ENCODE assay signal across 21 cellular contexts in genomic region chr1:25253911-25254310, GRCh38. TPM values are rescaled to one million over a fixed set of nuclear protein-coding genes. Genes with fewer than 3 reads are reported as not detected.
DNase-seq lines count a peak whose midpoint lies in the region; ATAC-seq, FAIRE-seq and TF ChIP-seq lines count a peak whose summit lies in the region.
"Had no signal": no experiment of that assay in that cellular context is flagged by ENCODE, and none has a peak within 500 bp of the region (broad histone marks: within the 10 kb centered on the region; RNA-seq: fewer than 3 reads in every experiment).

No MANE protein-coding gene starts in this region.

- H3K36me3 ChIP-seq in GM23338 (ENCODE audit: insufficient read depth): no peaks in the 10 kb centered on the region
- H3K36me3 ChIP-seq: BLaER1 had no signal

- H3K27me3 Mint-ChIP-seq in GM23338 (ENCODE audit: insufficient read depth, low read depth, poor library complexity): peaks cover 2% of the 10 kb centered on the region
- H3K27me3 Mint-ChIP-seq: activated CD8-positive, alpha-beta T cell treated with anti-CD3 and anti-CD28 coated beads for 36 hours; activated T-helper 17 cell treated with anti-CD3 and anti-CD28 coated beads, Interleukin-2, amount 50 U/mL, for 72 hours had no signal

- peak; percentile 73 for DNase-seq in AG04449 (ENCODE audit: low read depth, low spot score)
- peak; percentile 48 for DNase-seq in GM23338 (ENCODE audit: low spot score)
- DNase-seq in foreskin fibroblast: peak; percentile 73 to 87
- no peak for DNase-seq in H54 (ENCODE audit: insufficient read length, low spot score)
- no peak for DNase-seq in DMS53 treated with DMSO at 0.1 percent for 48 hours (lab: John Stamatoyannopoulos, UW; ENCODE audit: unreplicated experiment)
- DNase-seq in NCI-H2081 (lab: John Stamatoyannopoulos, UW): no peak
- DNase-seq: activated CD8-positive, alpha-beta T cell treated with anti-CD3 and anti-CD28 coated beads for 36 hours; body of pancreas; DND-41; effector CD4-positive, alpha-beta T cell; Kasumi-1; left colon; NCI-H2029; SHP77 treated with DMSO at 0.1 percent for 48 hours; T1000; testis had no signal

- FAIRE-seq in H54 (lab: Jason Lieb, UNC): no peak

- H4K20me1 ChIP-seq in GM23338 (replicated peaks; ENCODE audit: insufficient read depth): peaks cover 2% of the 10 kb centered on the region; the same call in 1 of the 2 replicates

- H3K9me2 ChIP-seq in GM23338 (ENCODE audit: insufficient read depth): no peaks in the 10 kb centered on the region

- no peaks in the 10 kb centered on the region for H3K27me3 ChIP-seq in GM23338 (ENCODE audit: insufficient read depth)
- H3K27me3 ChIP-seq: BLaER1, body of pancreas, testis had no signal

- ATAC-seq in GM23338 (peak; percentile 76), HG03354 (IDR thresholded peaks at IDR 0.05; ENCODE audit: poor library complexity, severe bottlenecking, unreplicated experiment) (no peak)
- ATAC-seq: activated CD8-positive, alpha-beta T cell treated with anti-CD3 and anti-CD28 coated beads for 36 hours; activated T-helper 17 cell treated with anti-CD3 and anti-CD28 coated beads, Interleukin-2, amount 50 U/mL, for 72 hours; body of pancreas; left colon had no signal

- POLR2A ChIA-PET in AG04449 (lab: Yijun Ruan, JAX): interaction anchor here (0.6 to 0.7 kb wide), 2 partner anchors 106 to 252 kb away, joined by 3 read pairs; no protein-coding TSS in a partner anchor

- no peak overlapping the region for H2AFZ ChIP-seq in GM23338

- peaks cover 17% of the 10 kb centered on the region; the same call in 2 of the 3 replicates for H3K4me1 Mint-ChIP-seq in GM23338
- H3K4me1 Mint-ChIP-seq: activated T-helper 17 cell treated with anti-CD3 and anti-CD28 coated beads, Interleukin-2, amount 50 U/mL, for 72 hours had no signal

- no peak for TF ChIP-seq POLR2A in H54 (IDR thresholded peaks at IDR 0.05; ENCODE audit: low read depth, low read length)

- no peaks in the 10 kb centered on the region for H3K9me3 Mint-ChIP-seq in GM23338
- H3K9me3 Mint-ChIP-seq: activated CD8-positive, alpha-beta T cell treated with anti-CD3 and anti-CD28 coated beads for 36 hours; activated T-helper 17 cell treated with anti-CD3 and anti-CD28 coated beads, Interleukin-2, amount 50 U/mL, for 72 hours had no signal

- no peak overlapping the region for H3K4me3 Mint-ChIP-seq in GM23338
- H3K4me3 Mint-ChIP-seq: activated CD8-positive, alpha-beta T cell treated with anti-CD3 and anti-CD28 coated beads for 36 hours; activated T-helper 17 cell treated with anti-CD3 and anti-CD28 coated beads, Interleukin-2, amount 50 U/mL, for 72 hours had no signal

- H3K4me3 ChIP-seq in AG04449 (ENCODE audit: low read depth, low read length): no peak overlapping the region
- no peak overlapping the region for H3K4me3 ChIP-seq in GM23338
- no peak overlapping the region for H3K4me3 ChIP-seq in foreskin fibroblast (ENCODE audit: low read depth in 1 of 2, low read length in 2 of 2)
- H3K4me3 ChIP-seq: BLaER1, body of pancreas, testis had no signal

- no peak for TF ChIP-seq CTCF in AG04449 (IDR thresholded peaks at IDR 0.05; ENCODE audit: insufficient read depth, low read length, missing control alignments)
- TF ChIP-seq CTCF in GM23338 (conservative IDR thresholded peaks at IDR 0.05; ENCODE audit: low read depth in 2 of 2): no peak
- no peak for TF ChIP-seq CTCF in VCaP (conservative IDR thresholded peaks at IDR 0.05)
- no peak for TF ChIP-seq CTCF in foreskin fibroblast (IDR thresholded peaks at IDR 0.05; ENCODE audit: low read depth, low read length)

- CTCF ChIA-PET in AG04449 (lab: Yijun Ruan, JAX): interaction anchor here (0.8 to 1.7 kb wide), 3 partner anchors 9 to 267 kb away, joined by 3 to 5 read pairs (median 5); no protein-coding TSS in a partner anchor

- no peak overlapping the region for H3K27ac Mint-ChIP-seq in GM23338
- H3K27ac Mint-ChIP-seq: activated CD8-positive, alpha-beta T cell treated with anti-CD3 and anti-CD28 coated beads for 36 hours; activated T-helper 17 cell treated with anti-CD3 and anti-CD28 coated beads, Interleukin-2, amount 50 U/mL, for 72 hours had no signal

- H3K79me2 ChIP-seq in GM23338 (replicated peaks; ENCODE audit: insufficient read depth): peaks cover 2% of the 10 kb centered on the region; the same call in 1 of the 2 replicates

- peaks cover 10% of the 10 kb centered on the region; the same call in 1 of the 2 replicates for H3K4me1 ChIP-seq in GM23338 (ENCODE audit: insufficient read depth)
- H3K4me1 ChIP-seq: BLaER1, body of pancreas, testis had no signal

- no peaks in the 10 kb centered on the region; the same call in 1 of the 2 replicates for H3F3A ChIP-seq in GM23338 (replicated peaks; ENCODE audit: low read depth)

- H3K27ac ChIP-seq in GM23338 (ENCODE audit: low read depth) (peak overlapping the region; percentile 8; the same call in 1 of the 2 replicates), VCaP (peak overlapping the region; percentile 63)
- H3K27ac ChIP-seq: BLaER1, body of pancreas, testis had no signal

- H3K36me3 Mint-ChIP-seq in GM23338 (ENCODE audit: low read depth): no peaks in the 10 kb centered on the region

- no peak overlapping the region for H3K4me2 ChIP-seq in GM23338
- H3K4me2 ChIP-seq: BLaER1 had no signal

TF ChIP-seq in GM23338, 12 proteins besides CTCF, POLR2A, EP300 and RAD21 (continues in another document):
- TF ChIP-seq POLR2AphosphoS5 (IDR thresholded peaks at IDR 0.05; ENCODE audit: low read depth): no peak
- no peak for TF ChIP-seq ETS1 (IDR thresholded peaks at IDR 0.05)
- no peak for TF ChIP-seq ZNF331 (CRISPR knock-in tag; IDR thresholded peaks at IDR 0.05; ENCODE audit: low read depth)

RNA-seq across cellular contexts. Expression of gene RSRP1, which starts 6.7 kb away (rescaled TPM):
- 91.4 and 107 TPM in 2 replicates for total RNA-seq in GM23338 (2014; rRNA removed; shearing (Covaris generic))
- polyA plus RNA-seq in GM23338 (2016; fragmentation: Nextera tagmentation; extraction: Ambion mirVana): 77.0 and 93.7 TPM in 2 replicates

RNA-seq across cellular contexts. Expression of gene RHD, which starts 18.4 kb away (rescaled TPM):
- 0.21 TPM in 1 of 2 replicates, not detected in the other for total RNA-seq in GM23338 (2014; rRNA removed; shearing (Covaris generic))
- 0.26 and 0.31 TPM in 2 replicates for polyA plus RNA-seq in GM23338 (2016; fragmentation: Nextera tagmentation; extraction: Ambion mirVana)
- total RNA-seq: activated CD8-positive, alpha-beta T cell treated with anti-CD3 and anti-CD28 coated beads for 36 hours; body of pancreas; left colon; pulmonary artery endothelial cell had no signal

RNA-seq across cellular contexts. Expression of gene SYF2, which starts 21.6 kb away (rescaled TPM):
- 22.9 and 24.6 TPM in 2 replicates for total RNA-seq in GM23338 (2014; rRNA removed; shearing (Covaris generic))
- polyA plus RNA-seq in GM23338 (2016; fragmentation: Nextera tagmentation; extraction: Ambion mirVana): 74.5 and 82.6 TPM in 2 replicates

Comparison
In these comparisons a context has a peak if more than half of its experiments do, and no peak if none do; other contexts are left out.
1. DNase-seq: peak in AG04449 (single experiment), GM23338 (single experiment) and foreskin fibroblast (2 of 2); none in H54 (single experiment), DMS53 treated with DMSO at 0.1 percent for 48 hours (single experiment) and NCI-H2081 (0 of 2).